1 cellular context compared by ENCODE assay signal in the genomic region with DNA sequence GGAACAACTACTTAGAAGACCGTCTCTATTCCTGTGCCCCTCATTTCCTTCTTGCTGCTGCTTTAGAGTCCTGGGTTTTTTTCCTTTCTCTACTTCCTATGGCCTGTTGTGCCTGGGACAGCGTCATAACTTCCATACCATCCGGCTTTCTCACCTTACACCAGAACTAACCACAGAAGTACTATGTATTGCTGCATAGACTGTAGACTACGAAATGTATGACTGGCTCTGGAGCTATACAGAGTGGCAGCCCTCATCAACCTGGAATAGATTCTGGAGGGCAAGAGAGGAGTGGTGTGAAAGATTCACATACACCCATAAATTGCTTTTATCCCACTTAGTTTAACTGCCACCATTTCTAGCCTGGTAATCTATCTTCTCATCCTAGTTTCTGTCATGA.
TF ChIP-seq lines count a peak whose summit lies in the region.

No MANE protein-coding gene starts in this region.

TF ChIP-seq in GM12878, 131 proteins besides CTCF, POLR2A, EP300 and RAD21:
- TF ChIP-seq BACH1 (IDR thresholded peaks at IDR 0.05; ENCODE audit: borderline replicate concordance) (no peak), FOXK2 (IDR thresholded peaks at IDR 0.05) (no peak), POLR2AphosphoS2 (IDR thresholded peaks at IDR 0.05; ENCODE audit: low read depth, low read length) (no peak), ZBED1 (IDR thresholded peaks at IDR 0.05; ENCODE audit: borderline replicate concordance) (no peak), CBFB (IDR thresholded peaks at IDR 0.05; ENCODE audit: low read depth) (no peak), MEF2A (IDR thresholded peaks at IDR 0.05; ENCODE audit: insufficient read depth, low read depth, low read length) (no peak), NR2C1 (IDR thresholded peaks at IDR 0.05) (no peak), SMAD1 (IDR thresholded peaks at IDR 0.05; ENCODE audit: low read depth, partially characterized antibody) (no peak), E2F8 (IDR thresholded peaks at IDR 0.05; ENCODE audit: low read depth, partially characterized antibody) (no peak)
- TF ChIP-seq, protein P1, sequence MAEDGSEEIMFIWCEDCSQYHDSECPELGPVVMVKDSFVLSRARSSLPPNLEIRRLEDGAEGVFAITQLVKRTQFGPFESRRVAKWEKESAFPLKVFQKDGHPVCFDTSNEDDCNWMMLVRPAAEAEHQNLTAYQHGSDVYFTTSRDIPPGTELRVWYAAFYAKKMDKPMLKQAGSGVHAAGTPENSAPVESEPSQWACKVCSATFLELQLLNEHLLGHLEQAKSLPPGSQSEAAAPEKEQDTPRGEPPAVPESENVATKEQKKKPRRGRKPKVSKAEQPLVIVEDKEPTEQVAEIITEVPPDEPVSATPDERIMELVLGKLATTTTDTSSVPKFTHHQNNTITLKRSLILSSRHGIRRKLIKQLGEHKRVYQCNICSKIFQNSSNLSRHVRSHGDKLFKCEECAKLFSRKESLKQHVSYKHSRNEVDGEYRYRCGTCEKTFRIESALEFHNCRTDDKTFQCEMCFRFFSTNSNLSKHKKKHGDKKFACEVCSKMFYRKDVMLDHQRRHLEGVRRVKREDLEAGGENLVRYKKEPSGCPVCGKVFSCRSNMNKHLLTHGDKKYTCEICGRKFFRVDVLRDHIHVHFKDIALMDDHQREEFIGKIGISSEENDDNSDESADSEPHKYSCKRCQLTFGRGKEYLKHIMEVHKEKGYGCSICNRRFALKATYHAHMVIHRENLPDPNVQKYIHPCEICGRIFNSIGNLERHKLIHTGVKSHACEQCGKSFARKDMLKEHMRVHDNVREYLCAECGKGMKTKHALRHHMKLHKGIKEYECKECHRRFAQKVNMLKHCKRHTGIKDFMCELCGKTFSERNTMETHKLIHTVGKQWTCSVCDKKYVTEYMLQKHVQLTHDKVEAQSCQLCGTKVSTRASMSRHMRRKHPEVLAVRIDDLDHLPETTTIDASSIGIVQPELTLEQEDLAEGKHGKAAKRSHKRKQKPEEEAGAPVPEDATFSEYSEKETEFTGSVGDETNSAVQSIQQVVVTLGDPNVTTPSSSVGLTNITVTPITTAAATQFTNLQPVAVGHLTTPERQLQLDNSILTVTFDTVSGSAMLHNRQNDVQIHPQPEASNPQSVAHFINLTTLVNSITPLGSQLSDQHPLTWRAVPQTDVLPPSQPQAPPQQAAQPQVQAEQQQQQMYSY (CRISPR knock-in tag; IDR thresholded peaks at IDR 0.05): no peak
